10 cellular contexts compared by ENCODE assay signal in the genomic region with DNA sequence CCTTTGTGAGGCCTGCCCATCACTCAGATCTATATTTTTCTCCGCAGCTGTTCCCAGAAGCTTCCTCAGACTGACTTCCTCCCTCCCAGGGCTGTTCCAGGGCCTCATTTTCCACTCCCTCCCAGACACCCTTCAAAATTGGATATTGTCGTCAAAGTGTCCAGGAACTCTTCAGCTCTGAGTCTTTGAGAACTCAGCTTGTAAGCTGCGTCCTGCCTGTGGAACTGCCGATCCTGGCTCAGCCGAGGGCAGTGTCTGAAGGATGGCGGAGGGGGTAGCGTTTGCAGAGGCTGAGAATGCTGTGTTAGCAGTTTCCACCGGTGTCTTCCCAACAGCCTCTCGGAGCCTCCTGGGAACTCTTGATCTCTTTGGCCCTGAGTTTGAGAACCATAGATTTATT. TPM values are rescaled to one million over a fixed set of nuclear protein-coding genes. Genes with fewer than 3 reads are reported as not detected.
DNase-seq lines count a peak whose midpoint lies in the region; ATAC-seq and TF ChIP-seq lines count a peak whose summit lies in the region.
"Had no signal": no experiment of that assay in that cellular context is flagged by ENCODE, and none has a peak within 500 bp of the region (broad histone marks: within the 10 kb centered on the region; RNA-seq: fewer than 3 reads in every experiment).

No MANE protein-coding gene starts in this region.

- CTCF ChIA-PET in activated CD8-positive, alpha-beta memory T cell treated with anti-CD3 and anti-CD28 coated beads, Interleukin-2, amount 10 ng/mL, durations not matched to agents 7 days and 5 days (lab: Charles Lee) = interaction anchor here (1.0 to 1.2 kb wide), 3 partner anchors 10 to 25 kb away, joined by 3 to 4 read pairs (median 3); no protein-coding TSS in a partner anchor

- H3K27ac ChIP-seq in ectodermal cell (ENCODE audit: insufficient read depth, low read depth, low read length, poor library complexity, severe bottlenecking) (peak overlapping the region; percentile 33), thyroid gland (peak overlapping the region in 2 of 3 donors; percentile 7 to 58)

- TF ChIP-seq POLR2A in thyroid gland (IDR thresholded peaks at IDR 0.05) = no peak

- peaks cover 24% of the 10 kb centered on the region for H3K36me3 Mint-ChIP-seq in activated CD8-positive, alpha-beta memory T cell treated with anti-CD3 and anti-CD28 coated beads, Interleukin-2, amount 10 ng/mL, durations not matched to agents 7 days and 5 days
- H3K36me3 Mint-ChIP-seq in mesothelial cell of epicardium = peaks cover 3% of the 10 kb centered on the region

- no peaks in the 10 kb centered on the region for H3K27me3 Mint-ChIP-seq in activated CD8-positive, alpha-beta memory T cell treated with anti-CD3 and anti-CD28 coated beads, Interleukin-2, amount 10 ng/mL, durations not matched to agents 7 days and 5 days
- H3K27me3 Mint-ChIP-seq in mesothelial cell of epicardium (ENCODE audit: low read depth) = no peaks in the 10 kb centered on the region

- no peak overlapping the region for H3K4me3 Mint-ChIP-seq in activated CD8-positive, alpha-beta memory T cell treated with anti-CD3 and anti-CD28 coated beads, Interleukin-2, amount 10 ng/mL, durations not matched to agents 7 days and 5 days
- H3K4me3 Mint-ChIP-seq in mesothelial cell of epicardium = no peak overlapping the region

- H3K36me3 ChIP-seq in ectodermal cell (ENCODE audit: control insufficient read depth, insufficient read depth, low read length) (no peaks in the 10 kb centered on the region), thyroid gland (no peaks in the 10 kb centered on the region)

- peaks cover 72% of the 10 kb centered on the region for H3K4me1 Mint-ChIP-seq in activated CD8-positive, alpha-beta memory T cell treated with anti-CD3 and anti-CD28 coated beads, Interleukin-2, amount 10 ng/mL, durations not matched to agents 7 days and 5 days
- peaks cover 54% of the 10 kb centered on the region for H3K4me1 Mint-ChIP-seq in mesothelial cell of epicardium

- H3K9me3 ChIP-seq in ectodermal cell (ENCODE audit: control insufficient read depth, low read length) = no peaks in the 10 kb centered on the region
- no peaks in the 10 kb centered on the region for H3K9me3 ChIP-seq in thyroid gland

- H3K27me3 ChIP-seq in ectodermal cell (ENCODE audit: control insufficient read depth, insufficient read depth, low read length, poor library complexity, severe bottlenecking) (no peaks in the 10 kb centered on the region), thyroid gland (no peaks in the 10 kb centered on the region)

- intact Hi-C loops in thyroid gland (cut with DNase I) = no loop called here

- 74 to 76% methylated on average over 9 of the region's 9 CpGs for WGBS in ectodermal cell, 2 experiments
- WGBS in thyroid gland, 2 donors = 48 to 52% methylated on average over 9 of the region's 9 CpGs

- H3K9me3 Mint-ChIP-seq in activated CD8-positive, alpha-beta memory T cell treated with anti-CD3 and anti-CD28 coated beads, Interleukin-2, amount 10 ng/mL, durations not matched to agents 7 days and 5 days (ENCODE audit: low read depth) = no peaks in the 10 kb centered on the region
- no peaks in the 10 kb centered on the region for H3K9me3 Mint-ChIP-seq in mesothelial cell of epicardium

- ATAC-seq in activated CD8-positive, alpha-beta memory T cell treated with anti-CD3 and anti-CD28 coated beads, Interleukin-2, amount 10 ng/mL, durations not matched to agents 7 days and 5 days = no peak
- ATAC-seq in HG02884 (IDR thresholded peaks at IDR 0.05; ENCODE audit: unreplicated experiment) = no peak

- TF ChIP-seq CTCF in mesothelial cell of epicardium (IDR thresholded peaks at IDR 0.05; ENCODE audit: unreplicated experiment) = no peak
- TF ChIP-seq CTCF in thyroid gland (IDR thresholded peaks at IDR 0.05) = no peak

- H3K4me3 ChIP-seq in ectodermal cell (ENCODE audit: insufficient read depth, low read depth, low read length) (no peak overlapping the region), thyroid gland (replicated peaks in 1 of 3) (no peak overlapping the region)

- no peak for DNase-seq in activated CD8-positive, alpha-beta memory T cell treated with anti-CD3 and anti-CD28 coated beads, Interleukin-2, amount 10 ng/mL, durations not matched to agents 7 days and 5 days
- no peak for DNase-seq in activated CD8-positive, alpha-beta memory T cell treated with anti-CD3 and anti-CD28 coated beads, Interleukin-2, amount 50 U/mL, for 4 hours
- no peak for DNase-seq in mesothelial cell of epicardium (ENCODE audit: low spot score in 2 of 2, unreplicated experiment in 2 of 2)
- no peak for DNase-seq in thyroid gland
- DNase-seq in NCI-H524 treated with DMSO at 0.1 percent for 48 hours (lab: John Stamatoyannopoulos, UW) = no peak
- no peak for DNase-seq in OCI-M1 (lab: John Stamatoyannopoulos, UW)
- DNase-seq: cortex of kidney, NCI-H2081 treated with DMSO at 0.1 percent for 48 hours had no signal

- peak overlapping the region; percentile 3 for H3K27ac Mint-ChIP-seq in activated CD8-positive, alpha-beta memory T cell treated with anti-CD3 and anti-CD28 coated beads, Interleukin-2, amount 10 ng/mL, durations not matched to agents 7 days and 5 days
- peak overlapping the region; percentile 81 for H3K27ac Mint-ChIP-seq in mesothelial cell of epicardium

- H3K4me1 ChIP-seq in ectodermal cell (ENCODE audit: control insufficient read depth, insufficient read depth, low read length) (peaks cover 26% of the 10 kb centered on the region), thyroid gland (peaks cover 44 to 71% of the 10 kb centered on the region in 2 donors)

RNA-seq across cellular contexts. Expression of a gene that starts 27.1 kb away (rescaled TPM):
- 10 to 100 TPM; 51.6 to 54.1 TPM for total RNA-seq in activated CD8-positive, alpha-beta memory T cell treated with anti-CD3 and anti-CD28 coated beads, Interleukin-2, amount 10 ng/mL, durations not matched to agents 7 days and 5 days
- 39.2 TPM for polyA plus RNA-seq in ectodermal cell (2013, experiment 1 of 4)
- 35.7 TPM for polyA plus RNA-seq in ectodermal cell (2013, experiment 2 of 4)
- polyA plus RNA-seq in ectodermal cell (2013, experiment 3 of 4) = 33.1 TPM
- 38.0 TPM for polyA plus RNA-seq in ectodermal cell (2013, experiment 4 of 4)
- total RNA-seq in mesothelial cell of epicardium (57.5 to 59.5 TPM (median 58.9 TPM) in 3 replicates), thyroid gland (10 to 100 TPM; 46.0 to 62.6 (median 55.3) TPM)
